In the genomic region with DNA sequence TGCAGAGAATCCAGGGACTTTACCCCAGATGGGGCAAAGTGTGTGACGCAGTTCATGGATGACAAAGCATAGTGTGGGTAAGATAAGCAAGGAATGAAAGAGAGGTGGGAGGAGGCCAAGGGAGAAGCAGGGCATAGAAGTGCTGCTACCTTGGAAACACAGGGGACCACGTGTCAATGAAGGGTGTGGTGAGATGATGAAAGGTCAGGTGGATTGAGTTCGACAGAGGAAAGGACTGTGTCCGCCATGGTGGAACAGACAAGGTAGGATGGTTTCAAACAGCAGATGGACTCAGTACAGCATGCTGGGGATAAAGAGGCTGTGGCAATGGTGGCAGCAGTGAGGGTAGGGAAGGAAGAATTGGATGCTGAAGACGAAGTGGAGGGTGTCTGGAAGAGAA, we compare ENCODE assay signal across 33 cellular contexts.
"Had no signal": no experiment of that assay in that cellular context is flagged by ENCODE, and none has a peak within 500 bp of the region (broad histone marks: within the 10 kb centered on the region; RNA-seq: fewer than 3 reads in every experiment).

No MANE protein-coding gene starts in this region.

- DNase-seq: activated B cell treated with CpG ODN at 0.5 μM for 24 hours; activated CD4-positive, alpha-beta memory T cell treated with anti-CD3 and anti-CD28 coated beads, Interleukin-2, amount 10 ng/mL, durations not matched to agents 7 days and 5 days; activated CD4-positive, alpha-beta T cell treated with anti-CD3 and anti-CD28 coated beads for 4 hours; activated CD4-positive, alpha-beta T cell treated with anti-CD3 and anti-CD28 coated beads, Interleukin-2, amount 10 ng/mL, durations not matched to agents 24 days and 14 days; activated CD4-positive, alpha-beta T cell treated with anti-CD3 and anti-CD28 coated beads, Interleukin-2, amount 50 U/mL, for 1 hour; activated CD4-positive, alpha-beta T cell treated with anti-CD3 and anti-CD28 coated beads, Interleukin-2, amount 50 U/mL, for 4 hours; activated CD4-positive, CD25-positive, alpha-beta regulatory T cell treated with anti-CD3 and anti-CD28 coated beads, Interleukin-2, amount 50 U/mL, for 72 hours; activated CD8-positive, alpha-beta memory T cell treated with anti-CD3 and anti-CD28 coated beads for 24 hours; activated CD8-positive, alpha-beta memory T cell treated with anti-CD3 and anti-CD28 coated beads, Interleukin-2, amount 10 ng/mL, durations not matched to agents 7 days and 5 days; activated CD8-positive, alpha-beta memory T cell treated with anti-CD3 and anti-CD28 coated beads, Interleukin-2, amount 50 U/mL, for 48 hours; activated CD8-positive, alpha-beta T cell treated with anti-CD3 and anti-CD28 coated beads, Interleukin-2, amount 10 ng/mL, durations not matched to agents 7 days and 5 days; activated effector memory CD4-positive, alpha-beta T cell treated with Interleukin-2 at 50 U/mL for 16 hours; activated gamma-delta T cell; activated naive CD4-positive, alpha-beta T cell treated with anti-CD3 and anti-CD28 coated beads, Interleukin-2, amount 50 U/mL, for 16 hours; activated naive CD4-positive, alpha-beta T cell treated with Interleukin-2 at 50 U/mL for 16 hours; activated naive CD8-positive, alpha-beta T cell treated with anti-CD3 and anti-CD28 coated beads for 36 hours; activated T-cell treated with anti-CD3 and anti-CD28 coated beads, Interleukin-2, amount 50 U/mL, for 24 hours; activated T-cell treated with anti-CD3 and anti-CD28 coated beads, Interleukin-2, amount 50 U/mL, for 48 hours; adrenal gland; amniotic stem cell; anterior cingulate cortex; central memory CD4-positive, alpha-beta T cell; T-helper 1 cell; T-helper 2 cell; T-helper 9 cell had no signal

- H3K4me1 Mint-ChIP-seq: activated B cell treated with CpG ODN at 0.5 μM for 24 hours; activated CD4-positive, alpha-beta memory T cell treated with anti-CD3 and anti-CD28 coated beads, Interleukin-2, amount 10 ng/mL, durations not matched to agents 7 days and 5 days; brain had no signal

- ATAC-seq: activated CD8-positive, alpha-beta memory T cell treated with anti-CD3 and anti-CD28 coated beads, Interleukin-2, amount 10 ng/mL, durations not matched to agents 7 days and 5 days; activated CD8-positive, alpha-beta T cell treated with anti-CD3 and anti-CD28 coated beads, Interleukin-2, amount 10 ng/mL, durations not matched to agents 7 days and 5 days; activated naive CD4-positive, alpha-beta T cell treated with anti-CD3 and anti-CD28 coated beads, Interleukin-2, amount 50 U/mL, for 72 hours had no signal

- H3K27me3 Mint-ChIP-seq: activated B cell treated with CpG ODN at 0.5 μM for 24 hours; activated CD4-positive, alpha-beta memory T cell treated with anti-CD3 and anti-CD28 coated beads, Interleukin-2, amount 10 ng/mL, durations not matched to agents 7 days and 5 days; activated CD4-positive, alpha-beta T cell treated with anti-CD3 and anti-CD28 coated beads, Interleukin-2, amount 10 ng/mL, durations not matched to agents 24 days and 14 days; activated CD8-positive, alpha-beta memory T cell treated with anti-CD3 and anti-CD28 coated beads, Interleukin-2, amount 10 ng/mL, durations not matched to agents 7 days and 5 days; activated naive CD8-positive, alpha-beta T cell treated with anti-CD3 and anti-CD28 coated beads for 36 hours; activated T-cell treated with anti-CD3 and anti-CD28 coated beads, Interleukin-2, amount 50 U/mL, for 24 hours had no signal

- H3K27ac ChIP-seq: adrenal gland, ascending aorta, cardiac muscle cell, VCaP had no signal

- H3K9me3 Mint-ChIP-seq: activated B cell treated with CpG ODN at 0.5 μM for 24 hours; activated CD4-positive, alpha-beta memory T cell treated with anti-CD3 and anti-CD28 coated beads, Interleukin-2, amount 10 ng/mL, durations not matched to agents 7 days and 5 days; activated CD4-positive, alpha-beta T cell treated with anti-CD3 and anti-CD28 coated beads, Interleukin-2, amount 10 ng/mL, durations not matched to agents 24 days and 14 days; activated naive CD4-positive, alpha-beta T cell treated with anti-CD3 and anti-CD28 coated beads, Interleukin-2, amount 50 U/mL, for 72 hours; activated naive CD8-positive, alpha-beta T cell treated with anti-CD3 and anti-CD28 coated beads for 36 hours; activated T-cell treated with anti-CD3 and anti-CD28 coated beads, Interleukin-2, amount 50 U/mL, for 24 hours; activated T-helper 2 cell treated with anti-CD3 and anti-CD28 coated beads, Interferon-gamma antibody, Interleukin-2, Interleukin-4, amounts not matched to agents 10 μg/mL and 5 μg/mL and 100 μg/mL, durations not matched to agents 14 hours and 24 hours and 36 hours; brain; T-helper 1 cell treated with Interleukin-12 subunit alpha and Interleukin-12 subunit beta and Interleukin-4 antibody, amounts not matched to agents 30 μg/mL and 1 μg/mL, for 36 hours; T-helper 2 cell treated with Interferon-gamma antibody and Interleukin-4, amounts not matched to agents 5 μg/mL and 100 μg/mL, for 36 hours had no signal

- H3K27ac Mint-ChIP-seq: activated B cell treated with CpG ODN at 0.5 μM for 24 hours; activated CD4-positive, alpha-beta memory T cell treated with anti-CD3 and anti-CD28 coated beads, Interleukin-2, amount 10 ng/mL, durations not matched to agents 7 days and 5 days; activated CD4-positive, alpha-beta T cell treated with anti-CD3 and anti-CD28 coated beads, Interleukin-2, amount 10 ng/mL, durations not matched to agents 24 days and 14 days; activated CD8-positive, alpha-beta memory T cell treated with anti-CD3 and anti-CD28 coated beads, Interleukin-2, amount 10 ng/mL, durations not matched to agents 7 days and 5 days; activated CD8-positive, alpha-beta T cell treated with anti-CD3 and anti-CD28 coated beads, Interleukin-2, amount 10 ng/mL, durations not matched to agents 7 days and 5 days; activated naive CD4-positive, alpha-beta T cell treated with anti-CD3 and anti-CD28 coated beads, Interleukin-2, amount 50 U/mL, for 72 hours; activated naive CD8-positive, alpha-beta T cell treated with anti-CD3 and anti-CD28 coated beads for 36 hours; activated T-cell treated with anti-CD3 and anti-CD28 coated beads, Interleukin-2, amount 50 U/mL, for 24 hours; activated T-helper 2 cell treated with anti-CD3 and anti-CD28 coated beads, Interferon-gamma antibody, Interleukin-2, Interleukin-4, amounts not matched to agents 10 μg/mL and 5 μg/mL and 100 μg/mL, durations not matched to agents 14 hours and 24 hours and 36 hours; brain; T-helper 1 cell treated with Interleukin-12 subunit alpha and Interleukin-12 subunit beta and Interleukin-4 antibody, amounts not matched to agents 30 μg/mL and 1 μg/mL, for 36 hours; T-helper 2 cell treated with Interferon-gamma antibody and Interleukin-4, amounts not matched to agents 5 μg/mL and 100 μg/mL, for 36 hours had no signal

- H3K4me3 Mint-ChIP-seq: activated B cell treated with CpG ODN at 0.5 μM for 24 hours; activated CD4-positive, alpha-beta memory T cell treated with anti-CD3 and anti-CD28 coated beads, Interleukin-2, amount 10 ng/mL, durations not matched to agents 7 days and 5 days; activated CD4-positive, alpha-beta T cell treated with anti-CD3 and anti-CD28 coated beads, Interleukin-2, amount 10 ng/mL, durations not matched to agents 24 days and 14 days; activated CD8-positive, alpha-beta memory T cell treated with anti-CD3 and anti-CD28 coated beads, Interleukin-2, amount 10 ng/mL, durations not matched to agents 7 days and 5 days; activated CD8-positive, alpha-beta T cell treated with anti-CD3 and anti-CD28 coated beads, Interleukin-2, amount 10 ng/mL, durations not matched to agents 7 days and 5 days; activated naive CD8-positive, alpha-beta T cell treated with anti-CD3 and anti-CD28 coated beads for 36 hours; activated T-cell treated with anti-CD3 and anti-CD28 coated beads, Interleukin-2, amount 50 U/mL, for 24 hours; brain; T-helper 1 cell treated with Interleukin-12 subunit alpha and Interleukin-12 subunit beta and Interleukin-4 antibody, amounts not matched to agents 30 μg/mL and 1 μg/mL, for 36 hours; T-helper 2 cell treated with Interferon-gamma antibody and Interleukin-4, amounts not matched to agents 5 μg/mL and 100 μg/mL, for 36 hours had no signal

- H3K36me3 Mint-ChIP-seq: activated naive CD4-positive, alpha-beta T cell treated with anti-CD3 and anti-CD28 coated beads, Interleukin-2, amount 50 U/mL, for 72 hours had no signal
